In the genomic region with DNA sequence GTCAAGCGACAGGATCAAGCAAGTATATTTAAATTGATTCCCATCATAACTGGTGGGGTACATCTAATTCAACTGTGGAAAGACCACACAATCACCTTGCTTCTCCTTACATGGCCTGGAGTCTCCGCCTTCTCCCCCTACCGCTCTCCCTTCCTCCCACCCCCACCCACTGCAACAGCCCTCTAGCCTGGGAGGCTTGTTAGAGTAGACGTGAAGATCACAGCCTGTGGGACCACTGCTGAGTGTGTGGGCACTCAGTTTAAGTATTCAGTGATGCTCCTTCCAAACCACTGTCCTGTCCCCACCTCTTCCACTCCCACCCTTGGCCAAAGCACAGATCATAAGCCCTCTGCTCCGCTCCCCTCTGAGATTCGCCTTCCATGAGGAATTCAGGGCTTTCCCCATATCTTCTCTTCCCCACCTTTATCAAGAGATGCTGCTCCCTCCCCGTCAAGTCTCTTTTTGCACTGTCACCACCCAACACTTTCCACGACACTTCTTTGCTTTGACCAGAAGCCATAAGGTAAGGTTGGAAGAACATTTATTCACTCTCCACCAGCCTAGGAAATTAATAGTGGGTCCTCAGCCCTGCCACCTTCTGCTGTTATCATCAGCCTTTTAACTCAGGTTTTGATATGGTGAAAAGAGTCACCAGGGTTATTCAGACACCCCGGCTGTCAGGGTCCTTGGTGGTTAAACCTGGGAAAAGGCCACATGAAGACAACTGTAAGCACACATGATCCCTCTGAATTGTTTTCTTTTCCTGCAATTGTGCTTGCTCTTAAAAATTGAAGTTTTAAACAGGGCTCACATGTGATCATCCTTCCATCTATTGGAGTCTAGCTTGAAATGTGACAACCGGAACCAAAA, we compare ENCODE assay signal across 9 cellular contexts. TPM values are rescaled to one million over a fixed set of nuclear protein-coding genes. Genes with fewer than 3 reads are reported as not detected.
DNase-seq lines count a peak whose midpoint lies in the region; ATAC-seq and TF ChIP-seq lines count a peak whose summit lies in the region.
"Had no signal": no experiment of that assay in that cellular context is flagged by ENCODE, and none has a peak within 500 bp of the region (broad histone marks: within the 10 kb centered on the region; RNA-seq: fewer than 3 reads in every experiment).

No MANE protein-coding gene starts in this region.

- ATAC-seq in esophagus mucosa (no peak), GM21528 (IDR thresholded peaks at IDR 0.05; ENCODE audit: low FRiP score, unreplicated experiment) (no peak)

- no peaks in the 10 kb centered on the region for H3K36me3 ChIP-seq in H7 (replicated peaks; ENCODE audit: control insufficient read depth, insufficient read depth, low read length)
- H3K36me3 ChIP-seq in SJCRH30: peaks cover 17% of the 10 kb centered on the region
- no peaks in the 10 kb centered on the region for H3K36me3 ChIP-seq in rectal smooth muscle tissue (ENCODE audit: control insufficient read depth, insufficient read depth, low read length)

- DNase-seq in H7: peak; percentile 31
- DNase-seq in SJCRH30: no peak
- peak; percentile 69 to 71 for DNase-seq in erythroblast (lab: John Stamatoyannopoulos, UW)
- DNase-seq in NCI-H1048 (lab: John Stamatoyannopoulos, UW): no peak
- DNase-seq in RKO (ENCODE audit: low spot score): no peak

- peak; percentile 31 for TF ChIP-seq POLR2A in erythroblast (IDR thresholded peaks at IDR 0.05; ENCODE audit: low read length)

- H3K4me1 ChIP-seq in SJCRH30: peaks cover 5% of the 10 kb centered on the region; the same call in 1 of the 2 replicates
- no peaks in the 10 kb centered on the region for H3K4me1 ChIP-seq in rectal smooth muscle tissue (ENCODE audit: control insufficient read depth, insufficient read depth, low read length)

- H3K27ac ChIP-seq in SJCRH30 (no peak overlapping the region), rectal smooth muscle tissue (ENCODE audit: low read depth, low read length) (no peak overlapping the region)

- H3K4me3 ChIP-seq in H7 (ENCODE audit: insufficient read depth, low read depth, low read length) (no peak overlapping the region; the same call in 1 of the 2 replicates), SJCRH30 (peak overlapping the region; percentile 74), rectal smooth muscle tissue (ENCODE audit: low read length) (peak overlapping the region; percentile 84)

- H3K9ac ChIP-seq in rectal smooth muscle tissue (ENCODE audit: low read length): no peak overlapping the region

- H3K27me3 ChIP-seq in H7 (ENCODE audit: control insufficient read depth, insufficient read depth, low read length) (no peaks in the 10 kb centered on the region), SJCRH30 (no peaks in the 10 kb centered on the region), rectal smooth muscle tissue (ENCODE audit: control insufficient read depth, insufficient read depth, low read length) (no peaks in the 10 kb centered on the region)
- H3K27me3 ChIP-seq: SJSA1 had no signal

- no peaks in the 10 kb centered on the region for H3K9me3 ChIP-seq in SJCRH30 (replicated peaks)
- H3K9me3 ChIP-seq: SJSA1 had no signal

RNA-seq across cellular contexts. Expression of gene METTL4, which starts 1.7 kb away (rescaled TPM):
- 12.1 and 12.6 TPM in 2 replicates for total RNA-seq in H7 (2014; rRNA removed; shearing (Covaris generic))
- 15.0 and 15.6 TPM in 2 replicates for total RNA-seq in SJCRH30 (2014; rRNA removed; shearing (Covaris generic))
- total RNA-seq in esophagus mucosa: 8.2 TPM

RNA-seq across cellular contexts. Expression of gene NDC80, which starts 1.8 kb away (rescaled TPM):
- total RNA-seq in H7 (2014; rRNA removed; shearing (Covaris generic)): 40.9 and 59.3 TPM in 2 replicates
- 77.5 and 95.3 TPM in 2 replicates for total RNA-seq in SJCRH30 (2014; rRNA removed; shearing (Covaris generic))
- total RNA-seq in esophagus mucosa: 9.7 TPM

Comparison
In these comparisons a context has a peak if more than half of its experiments do, and no peak if none do; other contexts are left out.
1. DNase-seq: peak in H7 (single experiment) and erythroblast (2 of 2); none in SJCRH30 (0 of 2), NCI-H1048 (single experiment) and RKO (single experiment).